ENCODE assay signal across 28 cellular contexts in genomic region chr2:9772999-9773904, GRCh38.
A peak's percentile ranks its signal among the peaks of the same experiment; 100 is the strongest.
DNase-seq lines count a peak whose midpoint lies in the region; ATAC-seq and TF ChIP-seq lines count a peak whose summit lies in the region.
"Had no signal": no experiment of that assay in that cellular context is flagged by ENCODE, and none has a peak within 500 bp of the region (broad histone marks: within the 10 kb centered on the region; RNA-seq: fewer than 3 reads in every experiment).

No MANE protein-coding gene starts in this region.

- H3K9ac ChIP-seq in BLaER1 = no peak overlapping the region
- H3K9ac ChIP-seq: GM23248 had no signal

- no peaks in the 10 kb centered on the region for H3K9me3 Mint-ChIP-seq in Caco-2 (ENCODE audit: unreplicated experiment)
- H3K9me3 Mint-ChIP-seq: activated naive CD8-positive, alpha-beta T cell treated with anti-CD3 and anti-CD28 coated beads, Interleukin-2, amount 10 ng/mL, durations not matched to agents 7 days and 5 days; stimulated activated naive CD8-positive, alpha-beta T cell treated with anti-CD3 and anti-CD28 coated beads, Interleukin-15, Interleukin-2, amounts not matched to agents 100 ng/mL and 50 ng/mL, for 24 hours had no signal

- DNase-seq in NCI-H2227 treated with DMSO at 0.1 percent for 48 hours (lab: John Stamatoyannopoulos, UW) = peak; percentile 86
- peak; percentile 35 for DNase-seq in left ventricle myocardium superior
- DNase-seq in gastrocnemius medialis = peak in 1 of 2 donors; percentile 7
- no peak for DNase-seq in AG08396 (ENCODE audit: low spot score)
- no peak for DNase-seq in Caco-2
- DNase-seq in coronary artery (ENCODE audit: low spot score) = no peak
- DNase-seq: activated CD4-positive, alpha-beta T cell treated with anti-CD3 and anti-CD28 coated beads for 1 hour; activated effector memory CD4-positive, alpha-beta T cell treated with anti-CD3 and anti-CD28 coated beads, Interleukin-2, amount 50 U/mL, for 16 hours; activated naive CD8-positive, alpha-beta T cell treated with anti-CD3 and anti-CD28 coated beads, Interleukin-2, amount 10 ng/mL, durations not matched to agents 7 days and 5 days; Calu3; central memory CD4-positive, alpha-beta T cell; dorsolateral prefrontal cortex; islet precursor cell; KBM-7; MM.1S; NCI-H1417; NCI-H2081; NCI-H345; NCI-H82; sigmoid colon; T-helper 1 cell; thyroid gland had no signal

- H3K4me3 Mint-ChIP-seq in Caco-2 (ENCODE audit: unreplicated experiment) = no peak overlapping the region
- H3K4me3 Mint-ChIP-seq: activated naive CD8-positive, alpha-beta T cell treated with anti-CD3 and anti-CD28 coated beads, Interleukin-2, amount 10 ng/mL, durations not matched to agents 7 days and 5 days; stimulated activated naive CD8-positive, alpha-beta T cell treated with anti-CD3 and anti-CD28 coated beads, Interleukin-15, Interleukin-2, amounts not matched to agents 100 ng/mL and 50 ng/mL, for 24 hours had no signal

- no peaks in the 10 kb centered on the region for H3K27me3 Mint-ChIP-seq in Caco-2 (ENCODE audit: insufficient read depth, unreplicated experiment)
- H3K27me3 Mint-ChIP-seq: stimulated activated naive CD8-positive, alpha-beta T cell treated with anti-CD3 and anti-CD28 coated beads, Interleukin-15, Interleukin-2, amounts not matched to agents 100 ng/mL and 50 ng/mL, for 24 hours had no signal

- no peak overlapping the region for H3K4me3 ChIP-seq in BLaER1
- no peak overlapping the region for H3K4me3 ChIP-seq in gastrocnemius medialis
- no peak overlapping the region for H3K4me3 ChIP-seq in Caco-2 (ENCODE audit: low read depth, low read length)
- H3K4me3 ChIP-seq in coronary artery = no peak overlapping the region
- H3K4me3 ChIP-seq: ascending aorta, dorsolateral prefrontal cortex, GM23248, lung, prostate gland, sigmoid colon, thyroid gland had no signal

- CTCF ChIA-PET in Caco-2 (lab: Charles Lee) = interaction anchor here (0.5 to 0.9 kb wide), 2 partner anchors 70 to 295 kb away, joined by 3 to 4 read pairs; partner anchors contain the start of gene TAF1B

- TF ChIP-seq CTCF in gastrocnemius medialis (IDR thresholded peaks at IDR 0.05 in 4 of 5, conservative IDR thresholded peaks at IDR 0.05 in 1 of 5) (no peak), Caco-2 (IDR thresholded peaks at IDR 0.05; ENCODE audit: insufficient read depth in 1 of 2, low read depth in 1 of 2, low read length in 1 of 2, severe bottlenecking in 1 of 2, unreplicated experiment in 1 of 2) (no peak), coronary artery (IDR thresholded peaks at IDR 0.05) (no peak)

- H3K4me2 ChIP-seq in BLaER1 = peak overlapping the region; percentile 50

- BruUV-seq in Caco-2 (replicated peaks; lab: Mats Ljungman, UMichigan) = no TSS peak

- no peak overlapping the region for H3K27ac Mint-ChIP-seq in Caco-2 (ENCODE audit: unreplicated experiment)
- H3K27ac Mint-ChIP-seq: activated naive CD8-positive, alpha-beta T cell treated with anti-CD3 and anti-CD28 coated beads, Interleukin-2, amount 10 ng/mL, durations not matched to agents 7 days and 5 days; stimulated activated naive CD8-positive, alpha-beta T cell treated with anti-CD3 and anti-CD28 coated beads, Interleukin-15, Interleukin-2, amounts not matched to agents 100 ng/mL and 50 ng/mL, for 24 hours had no signal

- no peaks in the 10 kb centered on the region for H4K20me1 ChIP-seq in BLaER1

- in situ Hi-C loops in gastrocnemius medialis (cut with MboI; ENCODE audit: low sequenced_read_pairs in 4 of 4) = no loop called here

- POLR2A ChIA-PET in Caco-2 (lab: Charles Lee) = no interaction called here

- H3K9me3 ChIP-seq in BLaER1 (peaks cover 10% of the 10 kb centered on the region; the same call in 1 of the 2 replicates), gastrocnemius medialis (no peaks in the 10 kb centered on the region), Caco-2 (no peaks in the 10 kb centered on the region)
- H3K9me3 ChIP-seq: ascending aorta, prostate gland, sigmoid colon, thyroid gland had no signal

- H3K27ac ChIP-seq in BLaER1 = no peak overlapping the region
- peak overlapping the region in 3 of 4 donors; percentile 24 to 68 (median 42) for H3K27ac ChIP-seq in gastrocnemius medialis
- H3K27ac ChIP-seq in coronary artery = no peak overlapping the region
- H3K27ac ChIP-seq: ascending aorta, GM23248, prostate gland, thyroid gland had no signal

- intact Hi-C loops in left ventricle myocardium superior (cut with micrococcal nuclease) (no loop called here), gastrocnemius medialis (cut with DNase I; ENCODE audit: low total_unique reads) (no loop called here), Caco-2 (cut with micrococcal nuclease; ENCODE audit: unreplicated experiment) (no loop called here)

- no peaks in the 10 kb centered on the region for H3K27me3 ChIP-seq in BLaER1
- no peaks in the 10 kb centered on the region for H3K27me3 ChIP-seq in gastrocnemius medialis
- no peaks in the 10 kb centered on the region for H3K27me3 ChIP-seq in Caco-2 (replicated peaks; ENCODE audit: control insufficient read depth, insufficient read depth, low read length)
- H3K27me3 ChIP-seq: ascending aorta, dorsolateral prefrontal cortex, sigmoid colon, thyroid gland had no signal

- TF ChIP-seq POLR2A in gastrocnemius medialis (IDR thresholded peaks at IDR 0.05) = no peak

- no peaks in the 10 kb centered on the region for H3K36me3 Mint-ChIP-seq in Caco-2 (ENCODE audit: insufficient read depth, unreplicated experiment)
- H3K36me3 Mint-ChIP-seq: activated naive CD8-positive, alpha-beta T cell treated with anti-CD3 and anti-CD28 coated beads, Interleukin-2, amount 10 ng/mL, durations not matched to agents 7 days and 5 days had no signal

- H3K4me1 ChIP-seq in BLaER1 (peaks cover 98% of the 10 kb centered on the region), gastrocnemius medialis (peaks cover 21 to 29% of the 10 kb centered on the region in 2 donors), Caco-2 (0 out of 2 replicates have a peak, but pooled peaks cover 2% of the 10 kb centered on the region)
- H3K4me1 ChIP-seq: prostate gland had no signal

- peak; percentile 2 for ATAC-seq in left ventricle myocardium superior
- peak in 1 of 2 donors; percentile 13 for ATAC-seq in gastrocnemius medialis

- peaks cover 7% of the 10 kb centered on the region for H3K4me1 Mint-ChIP-seq in Caco-2 (ENCODE audit: low read depth, unreplicated experiment)

- H3K36me3 ChIP-seq in BLaER1 (no peaks in the 10 kb centered on the region), gastrocnemius medialis (no peaks in the 10 kb centered on the region), Caco-2 (ENCODE audit: control insufficient read depth, insufficient read depth, low read length) (no peaks in the 10 kb centered on the region)
- H3K36me3 ChIP-seq: ascending aorta, prostate gland, sigmoid colon, thyroid gland had no signal

Comparison
In these comparisons a context has a peak if more than half of its experiments do, and no peak if none do; other contexts are left out.
1. H3K27ac ChIP-seq: peak in gastrocnemius medialis (3 of 4); none in BLaER1 (single experiment) and coronary artery (0 of 2).
2. DNase-seq: peak in NCI-H2227 treated with DMSO at 0.1 percent for 48 hours (single experiment) and left ventricle myocardium superior (single experiment); none in AG08396 (single experiment), Caco-2 (0 of 2) and coronary artery (single experiment).